1 cellular context compared by ENCODE assay signal in genomic region chr6:168196881-168197635, GRCh38.
A peak's percentile ranks its signal among the peaks of the same experiment; 100 is the strongest.
TF ChIP-seq lines count a peak whose summit lies in the region.

No MANE protein-coding gene starts in this region.

TF ChIP-seq in HEK293, 187 proteins besides CTCF, POLR2A, EP300 and RAD21 (continued from another document):
- peak; percentile 42; the same call in 1 of the 2 replicates for TF ChIP-seq PRDM10 (tag by site-specific recombination; IDR thresholded peaks at IDR 0.05)
TF ChIP-seq in HEK293: peak in this region for 1.
